ENCODE assay signal across 1 cellular context in genomic region chr10:132427939-132428367, GRCh38.
TF ChIP-seq lines count a peak whose summit lies in the region.

No MANE protein-coding gene starts in this region.

TF ChIP-seq in H1, 55 proteins besides CTCF, POLR2A, EP300 and RAD21 (continued from another document):
- TF ChIP-seq ATF2 (IDR thresholded peaks at IDR 0.05; ENCODE audit: low read length) = no peak
